9 cellular contexts compared by ENCODE assay signal in genomic region chr6:123803456-123803861, GRCh38. TPM values are rescaled to one million over a fixed set of nuclear protein-coding genes. Genes with fewer than 3 reads are reported as not detected.
A peak's percentile ranks its signal among the peaks of the same experiment; 100 is the strongest.
DNase-seq lines count a peak whose midpoint lies in the region; ATAC-seq lines count a peak whose summit lies in the region.
"Had no signal": no experiment of that assay in that cellular context is flagged by ENCODE, and none has a peak within 500 bp of the region (broad histone marks: within the 10 kb centered on the region; RNA-seq: fewer than 3 reads in every experiment).

No MANE protein-coding gene starts in this region.

- ATAC-seq in Right ventricle myocardium superior (ENCODE audit: poor library complexity) (peak; percentile 17), Right ventricle myocardium inferior (no peak), HG03342 (IDR thresholded peaks at IDR 0.05; ENCODE audit: unreplicated experiment) (peak; percentile 25)

- no peaks in the 10 kb centered on the region for H3K9me3 ChIP-seq in mucosa of rectum (ENCODE audit: control insufficient read depth in 2 of 2, low read length in 2 of 2)

- no peak overlapping the region for H3K27ac ChIP-seq in mucosa of rectum (ENCODE audit: low read depth in 2 of 2, low read length in 2 of 2)

- intact Hi-C loops in Right ventricle myocardium superior (cut with DNase I), result loop anchor here (10.0 kb wide), 2 partner anchors 241 to 991 kb away; no protein-coding TSS in a partner anchor
- intact Hi-C loops in Right ventricle myocardium inferior (cut with DNase I), result loop anchor here (2.0 to 5.0 kb wide), 3 partner anchors 165 to 1049 kb away; no protein-coding TSS in a partner anchor

- H3K36me3 ChIP-seq in mucosa of rectum (ENCODE audit: control insufficient read depth in 2 of 2, insufficient read depth in 2 of 2, low read length in 2 of 2), result no peaks in the 10 kb centered on the region

- H3K4me1 ChIP-seq in mucosa of rectum (ENCODE audit: control insufficient read depth in 2 of 2, insufficient read depth in 2 of 2, low read length in 2 of 2), result peaks cover 0 to 5% of the 10 kb centered on the region in 2 donors

- DNase-seq in Right ventricle myocardium superior, result no peak
- no peak for DNase-seq in Right ventricle myocardium inferior (ENCODE audit: missing footprints)
- peak; percentile 24 for DNase-seq in cerebellum (ENCODE audit: low spot score)
- DNase-seq in stimulated activated CD4-positive, alpha-beta T cell treated with anti-CD3 and anti-CD28 coated beads, Interleukin-4, amount 100 ng/mL, for 1 hour, result no peak
- no peak for DNase-seq in NCI-H1694 treated with DMSO at 0.1 percent for 48 hours (lab: John Stamatoyannopoulos, UW)
- no peak for DNase-seq in activated CD4-positive, alpha-beta T cell treated with anti-CD3 and anti-CD28 coated beads, Interleukin-2, amount 50 U/mL, for 48 hours

- H3K27me3 ChIP-seq in mucosa of rectum (ENCODE audit: control insufficient read depth in 2 of 2, insufficient read depth in 2 of 2, low read length in 2 of 2), result peaks cover 18 to 19% of the 10 kb centered on the region in 2 donors

- peak overlapping the region; percentile 52 to 56 for H3K4me3 ChIP-seq in mucosa of rectum (ENCODE audit: low read length in 2 of 2)

- no peak overlapping the region for H3K9ac ChIP-seq in mucosa of rectum (ENCODE audit: low read depth in 1 of 2, low read length in 2 of 2)

RNA-seq across cellular contexts. Expression of gene NKAIN2, which starts 0.2 kb away (rescaled TPM):
- total RNA-seq in Right ventricle myocardium superior (0.22 TPM), Right ventricle myocardium inferior (0.30 TPM), cerebellum (36.6 TPM)
- total RNA-seq: activated naive CD4-positive, alpha-beta T cell treated with anti-CD3 and anti-CD28 coated beads, Interleukin-2, amount 50 U/mL, for 72 hours had no signal

Comparison
In these comparisons a context has a peak if more than half of its experiments do, and no peak if none do; other contexts are left out.
1. RNA of gene NKAIN2, which starts 0.2 kb away (total RNA-seq): 36.6 TPM in cerebellum (single experiment); 0.30 TPM in Right ventricle myocardium inferior (single experiment) and 0.22 TPM in Right ventricle myocardium superior (single experiment); every median in the first group is over 10 times any median in the second.